15 cellular contexts compared by ENCODE assay signal in genomic region chr12:29768372-29768771, GRCh38. TPM values are rescaled to one million over a fixed set of nuclear protein-coding genes. Genes with fewer than 3 reads are reported as not detected.
"Had no signal": no experiment of that assay in that cellular context is flagged by ENCODE, and none has a peak within 500 bp of the region (broad histone marks: within the 10 kb centered on the region; RNA-seq: fewer than 3 reads in every experiment).

No MANE protein-coding gene starts in this region.

- H3K9me3 ChIP-seq: ascending aorta, gastrocnemius medialis, heart right ventricle, mucosa of descending colon, tibial artery had no signal

- DNase-seq: activated CD4-positive, alpha-beta T cell treated with anti-CD3 and anti-CD28 coated beads for 1 hour; activated CD4-positive, alpha-beta T cell treated with anti-CD3 and anti-CD28 coated beads, Interleukin-2, amount 50 U/mL, for 48 hours; activated naive CD4-positive, alpha-beta T cell treated with anti-CD3 and anti-CD28 coated beads, Interleukin-2, amount 10 ng/mL, durations not matched to agents 7 days and 5 days; effector memory CD4-positive, alpha-beta T cell; gastrocnemius medialis; heart right ventricle; left colon; mucosa of descending colon; naive thymus-derived CD4-positive, alpha-beta T cell; stimulated activated CD4-positive, alpha-beta T cell treated with anti-CD3 and anti-CD28 coated beads, Interleukin-2, amount 100 ng/mL, for 48 hours; tibial artery had no signal

- H3K4me3 ChIP-seq: ascending aorta, gastrocnemius medialis, heart right ventricle, lung, mucosa of descending colon, tibial artery had no signal

- ATAC-seq: left colon; mucosa of descending colon; naive thymus-derived CD4-positive, alpha-beta T cell; stimulated activated memory B cell treated with anti-CD40 and anti-IgM and Interleukin-4, amounts not matched to agents 10 μg/mL and 1 μg/mL and 100 μg/mL, for 72 hours had no signal

- H3K27me3 ChIP-seq: ascending aorta, gastrocnemius medialis, heart right ventricle, tibial artery had no signal

- H3K27ac ChIP-seq: ascending aorta, gastrocnemius medialis, heart right ventricle, VCaP had no signal

RNA-seq across cellular contexts. Expression of gene TMTC1, which starts 15.4 kb away (rescaled TPM):
- polyA plus RNA-seq: naive thymus-derived CD4-positive, alpha-beta T cell had no signal
